In genomic region chr17:38897176-38897575, GRCh38 we compare ENCODE assay signal across 10 cellular contexts. TPM values are rescaled to one million over a fixed set of nuclear protein-coding genes. Genes with fewer than 3 reads are reported as not detected.
A peak's percentile ranks its signal among the peaks of the same experiment; 100 is the strongest.
DNase-seq lines count a peak whose midpoint lies in the region; TF ChIP-seq lines count a peak whose summit lies in the region.
"Had no signal": no experiment of that assay in that cellular context is flagged by ENCODE, and none has a peak within 500 bp of the region (broad histone marks: within the 10 kb centered on the region; RNA-seq: fewer than 3 reads in every experiment).

No MANE protein-coding gene starts in this region.

- H3K9ac ChIP-seq in mucosa of rectum (ENCODE audit: low read depth in 1 of 2, low read length in 2 of 2): no peak overlapping the region

- H3K9me3 Mint-ChIP-seq in activated CD4-positive, alpha-beta T cell treated with anti-CD3 and anti-CD28 coated beads, Interleukin-2, amount 10 ng/mL, durations not matched to agents 7 days and 5 days: no peaks in the 10 kb centered on the region

- no peak for TF ChIP-seq POLR2A in tibial nerve (IDR thresholded peaks at IDR 0.05)

- H3K36me3 ChIP-seq in mucosa of rectum (ENCODE audit: control insufficient read depth in 2 of 2, insufficient read depth in 2 of 2, low read length in 2 of 2): peaks cover 39 to 57% of the 10 kb centered on the region in 2 donors
- H3K36me3 ChIP-seq in tibial nerve: peaks cover 0 to 43% (median 4%) of the 10 kb centered on the region in 3 donors
- H3K36me3 ChIP-seq: cardiac muscle cell had no signal

- TF ChIP-seq EP300 in tibial nerve (IDR thresholded peaks at IDR 0.05): peak in 1 of 2 donors; percentile 55

- H3K27ac ChIP-seq in cingulate gyrus (ENCODE audit: low read depth, low read length): peak overlapping the region; percentile 29
- peak overlapping the region; percentile 72 to 89 for H3K27ac ChIP-seq in mucosa of rectum (ENCODE audit: low read depth in 2 of 2, low read length in 2 of 2)
- H3K27ac ChIP-seq in tibial nerve: peak overlapping the region; percentile 43 to 81 (median 78)

- peaks cover 66% of the 10 kb centered on the region for H3K36me3 Mint-ChIP-seq in activated CD4-positive, alpha-beta T cell treated with anti-CD3 and anti-CD28 coated beads, Interleukin-2, amount 10 ng/mL, durations not matched to agents 7 days and 5 days (ENCODE audit: low read depth)

- H3K9me3 ChIP-seq in mucosa of rectum (ENCODE audit: control insufficient read depth in 2 of 2, low read length in 2 of 2) (no peaks in the 10 kb centered on the region), tibial nerve (no peaks in the 10 kb centered on the region)

- POLR2A ChIA-PET in activated CD4-positive, alpha-beta T cell treated with anti-CD3 and anti-CD28 coated beads, Interleukin-2, amount 10 ng/mL, durations not matched to agents 7 days and 5 days (lab: Charles Lee): no interaction called here

- H3K27me3 ChIP-seq in mucosa of rectum (ENCODE audit: control insufficient read depth in 2 of 2, insufficient read depth in 2 of 2, low read length in 2 of 2) (no peaks in the 10 kb centered on the region), tibial nerve (no peaks in the 10 kb centered on the region)
- H3K27me3 ChIP-seq: cardiac muscle cell had no signal

- TF ChIP-seq CTCF in tibial nerve (IDR thresholded peaks at IDR 0.05): no peak

- 43 to 52% methylated on average over 4 to 6 of the region's 6 CpGs for WGBS in tibial nerve, 2 donors

- CTCF ChIA-PET in activated CD4-positive, alpha-beta T cell treated with anti-CD3 and anti-CD28 coated beads, Interleukin-2, amount 10 ng/mL, durations not matched to agents 7 days and 5 days (lab: Charles Lee): interaction anchor here (1.2 to 1.9 kb wide), 5 partner anchors 12 to 26 kb away, joined by 3 to 5 read pairs (median 3); no protein-coding TSS in a partner anchor

- H3K4me3 Mint-ChIP-seq in activated CD4-positive, alpha-beta T cell treated with anti-CD3 and anti-CD28 coated beads, Interleukin-2, amount 10 ng/mL, durations not matched to agents 7 days and 5 days: no peak overlapping the region

- DNase-seq in activated CD4-positive, alpha-beta T cell treated with anti-CD3 and anti-CD28 coated beads, Interleukin-2, amount 10 ng/mL, durations not matched to agents 7 days and 5 days: no peak
- DNase-seq in activated CD4-positive, alpha-beta T cell treated with anti-CD3 and anti-CD28 coated beads for 1 hour: no peak
- peak; percentile 58 to 72 for DNase-seq in tibial nerve (ENCODE audit: low spot score in 2 of 2)
- no peak for DNase-seq in NOMO-1 treated with DMSO at 0.1 percent for 48 hours (lab: John Stamatoyannopoulos, UW; ENCODE audit: unreplicated experiment)
- no peak for DNase-seq in OCI-M1 (lab: John Stamatoyannopoulos, UW)
- DNase-seq in SW 1271 (lab: John Stamatoyannopoulos, UW): no peak
- DNase-seq: NCI-H187 treated with DMSO at 0.1 percent for 48 hours had no signal

- no peaks in the 10 kb centered on the region for H3K27me3 Mint-ChIP-seq in activated CD4-positive, alpha-beta T cell treated with anti-CD3 and anti-CD28 coated beads, Interleukin-2, amount 10 ng/mL, durations not matched to agents 7 days and 5 days

- H3K27ac Mint-ChIP-seq in activated CD4-positive, alpha-beta T cell treated with anti-CD3 and anti-CD28 coated beads, Interleukin-2, amount 10 ng/mL, durations not matched to agents 7 days and 5 days: peak overlapping the region; percentile 91

- H3K4me1 ChIP-seq in mucosa of rectum (ENCODE audit: control insufficient read depth in 2 of 2, insufficient read depth in 2 of 2, low read length in 2 of 2) (peaks cover 45 to 53% of the 10 kb centered on the region in 2 donors), tibial nerve (peaks cover 0 to 91% (median 81%) of the 10 kb centered on the region in 4 donors)

- H3K4me3 ChIP-seq in mucosa of rectum (ENCODE audit: low read length in 2 of 2): no peak overlapping the region
- H3K4me3 ChIP-seq in tibial nerve: no peak overlapping the region
- H3K4me3 ChIP-seq: cardiac muscle cell had no signal

- peaks cover 82% of the 10 kb centered on the region for H3K4me1 Mint-ChIP-seq in activated CD4-positive, alpha-beta T cell treated with anti-CD3 and anti-CD28 coated beads, Interleukin-2, amount 10 ng/mL, durations not matched to agents 7 days and 5 days

RNA-seq across cellular contexts. Expression of gene LASP1, which starts 27.3 kb away (rescaled TPM):
- 100 to 1,000 TPM; 189 to 200 TPM for total RNA-seq in activated CD4-positive, alpha-beta T cell treated with anti-CD3 and anti-CD28 coated beads, Interleukin-2, amount 10 ng/mL, durations not matched to agents 7 days and 5 days
- 100 to 1,000 TPM; 110 to 165 (median 137) TPM for total RNA-seq in tibial nerve

RNA-seq across cellular contexts. Expression of gene RPL23, which starts 43.7 kb away (rescaled TPM):
- total RNA-seq in activated CD4-positive, alpha-beta T cell treated with anti-CD3 and anti-CD28 coated beads, Interleukin-2, amount 10 ng/mL, durations not matched to agents 7 days and 5 days: 1,000 to 10,000 TPM; 1,147 to 1,160 TPM
- total RNA-seq in tibial nerve: 1,000 to 10,000 TPM; 1,112 to 1,642 (median 1,331) TPM

Comparison
In these comparisons a context has a peak if more than half of its experiments do, and no peak if none do; other contexts are left out.
1. DNase-seq: peak in tibial nerve (2 of 2); none in activated CD4-positive, alpha-beta T cell treated with anti-CD3 and anti-CD28 coated beads, Interleukin-2, amount 10 ng/mL, durations not matched to agents 7 days and 5 days (single experiment), activated CD4-positive, alpha-beta T cell treated with anti-CD3 and anti-CD28 coated beads for 1 hour (single experiment), NOMO-1 treated with DMSO at 0.1 percent for 48 hours (single experiment), OCI-M1 (single experiment) and SW 1271 (0 of 2).
2. H3K27ac ChIP-seq: peak in every context shown above with its lines; median percentile 80 in mucosa of rectum; 78 in tibial nerve; 29 in cingulate gyrus.